ENCODE assay signal across 1 cellular context in the genomic region with DNA sequence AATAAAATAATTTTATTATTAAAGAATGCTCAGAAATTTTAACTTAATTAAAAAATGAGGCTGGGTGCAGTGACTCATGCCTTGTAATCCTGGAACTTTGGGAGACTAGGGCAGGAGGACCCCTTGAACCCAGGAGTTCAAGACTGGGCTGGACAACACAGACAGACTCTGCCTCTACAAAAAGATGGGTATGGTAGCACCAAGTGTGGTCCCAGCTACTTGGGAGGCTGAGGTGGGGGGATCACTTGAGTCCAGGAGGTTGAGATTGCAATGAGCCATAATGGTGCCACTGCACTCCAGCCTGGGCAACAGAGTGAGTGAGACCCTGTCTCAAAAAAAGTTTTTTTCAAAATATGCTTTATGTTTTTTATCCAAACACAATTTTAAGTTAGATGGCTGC.
TF ChIP-seq lines count a peak whose summit lies in the region.

No MANE protein-coding gene starts in this region.

TF ChIP-seq in HEK293, 187 proteins besides CTCF, POLR2A, EP300 and RAD21:
- TF ChIP-seq, protein P1, sequence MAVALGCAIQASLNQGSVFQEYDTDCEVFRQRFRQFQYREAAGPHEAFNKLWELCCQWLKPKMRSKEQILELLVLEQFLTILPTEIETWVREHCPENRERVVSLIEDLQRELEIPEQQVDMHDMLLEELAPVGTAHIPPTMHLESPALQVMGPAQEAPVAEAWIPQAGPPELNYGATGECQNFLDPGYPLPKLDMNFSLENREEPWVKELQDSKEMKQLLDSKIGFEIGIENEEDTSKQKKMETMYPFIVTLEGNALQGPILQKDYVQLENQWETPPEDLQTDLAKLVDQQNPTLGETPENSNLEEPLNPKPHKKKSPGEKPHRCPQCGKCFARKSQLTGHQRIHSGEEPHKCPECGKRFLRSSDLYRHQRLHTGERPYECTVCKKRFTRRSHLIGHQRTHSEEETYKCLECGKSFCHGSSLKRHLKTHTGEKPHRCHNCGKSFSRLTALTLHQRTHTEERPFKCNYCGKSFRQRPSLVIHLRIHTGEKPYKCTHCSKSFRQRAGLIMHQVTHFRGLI (tag by site-specific recombination; IDR thresholded peaks at IDR 0.05), result no peak
- TF ChIP-seq GLIS1 (tag by site-specific recombination; IDR thresholded peaks at IDR 0.05) (peak; percentile 67), ZNF664 (tag by site-specific recombination; IDR thresholded peaks at IDR 0.05) (peak; percentile 32; the same call in 1 of the 2 replicates)
